32 cellular contexts compared by ENCODE assay signal in genomic region chr10:45599021-45599603, GRCh38.
"Had no signal": no experiment of that assay in that cellular context is flagged by ENCODE, and none has a peak within 500 bp of the region (broad histone marks: within the 10 kb centered on the region; RNA-seq: fewer than 3 reads in every experiment).

No MANE protein-coding gene starts in this region.

- H3K36me3 ChIP-seq: adrenal gland, cardiac muscle cell, left lung, pancreas, prostate gland, stomach, thyroid gland, upper lobe of left lung, vagina had no signal

- H3K27ac ChIP-seq: body of pancreas, cardiac muscle cell, coronary artery, dorsolateral prefrontal cortex, left lung, pancreas, prostate gland, stomach, thyroid gland, upper lobe of left lung, vagina, VCaP had no signal

- H3K4me1 ChIP-seq: pancreas, prostate gland, thyroid gland, vagina had no signal

- H3K27me3 ChIP-seq: adrenal gland, body of pancreas, pancreas, thyroid gland, vagina had no signal

- H3K4me3 ChIP-seq: adrenal gland, body of pancreas, cardiac muscle cell, coronary artery, dorsolateral prefrontal cortex, left lung, lung, pancreas, prostate gland, stomach, thyroid gland, upper lobe of left lung, vagina had no signal

- H3K9me3 ChIP-seq: adrenal gland, body of pancreas, left lung, pancreas, prostate gland, stomach, thyroid gland, upper lobe of left lung, vagina had no signal

- ATAC-seq: activated CD4-positive, CD25-positive, alpha-beta regulatory T cell treated with anti-CD3 and anti-CD28 coated beads, Interleukin-2, amount 50 U/mL, for 24 hours; body of pancreas; left lung; naive thymus-derived CD4-positive, alpha-beta T cell; pancreas; stimulated activated naive B cell treated with anti-CD40 and anti-IgM and Interleukin-4, amounts not matched to agents 10 μg/mL and 1 μg/mL and 100 μg/mL, for 72 hours had no signal

- DNase-seq: activated CD4-positive, alpha-beta T cell treated with anti-CD3 and anti-CD28 coated beads for 48 hours; activated CD4-positive, alpha-beta T cell treated with anti-CD3 and anti-CD28 coated beads, Interleukin-2, amount 50 U/mL, for 48 hours; activated CD8-positive, alpha-beta memory T cell treated with anti-CD3 and anti-CD28 coated beads for 24 hours; activated effector memory CD4-positive, alpha-beta T cell treated with Interleukin-2 at 50 U/mL for 16 hours; activated naive CD4-positive, alpha-beta T cell treated with anti-CD3 and anti-CD28 coated beads for 36 hours; activated naive CD8-positive, alpha-beta T cell treated with anti-CD3 and anti-CD28 coated beads for 36 hours; aorta; body of pancreas; cerebellar nuclear complex; dorsolateral prefrontal cortex; effector memory CD4-positive, alpha-beta T cell; head of caudate nucleus; hypothalamus; immature natural killer cell; left lung; naive thymus-derived CD4-positive, alpha-beta T cell; pancreas; retina; stimulated activated CD4-positive, alpha-beta T cell treated with anti-CD3 and anti-CD28 coated beads, Interleukin-15, amount 100 ng/mL, for 24 hours; stimulated activated CD4-positive, alpha-beta T cell treated with anti-CD3 and anti-CD28 coated beads, Interleukin-2, amount 100 ng/mL, for 24 hours; stimulated activated naive B cell treated with anti-CD40 and anti-IgM and Interleukin-4, amounts not matched to agents 10 μg/mL and 1 μg/mL and 100 μg/mL, for 72 hours; stomach; thyroid gland; upper lobe of left lung had no signal
